Comparison of ENCODE assay signal across 8 cellular contexts in genomic region chr4:134201216-134202098, GRCh38. TPM values are rescaled to one million over a fixed set of nuclear protein-coding genes. Genes with fewer than 3 reads are reported as not detected.
DNase-seq lines count a peak whose midpoint lies in the region; ATAC-seq and TF ChIP-seq lines count a peak whose summit lies in the region.

TSS of gene PABPC4L (minus strand) at chr4:134201789. CDS start at chr4:134201019, 770 bp downstream.

- DNase-seq in AG09309 (ENCODE audit: low read depth), result no peak
- DNase-seq in NCI-H2227 (lab: John Stamatoyannopoulos, UW; ENCODE audit: unreplicated experiment), result peak; percentile 63
- DNase-seq in epithelial cell of prostate (ENCODE audit: low read depth, low spot score), result no peak
- DNase-seq in stimulated activated naive CD4-positive, alpha-beta T cell (lab: John Stamatoyannopoulos, UW), result no peak
- no peak for DNase-seq in COR-L47 (lab: John Stamatoyannopoulos, UW)
- DNase-seq in T-cell, result no peak
- DNase-seq in Calu3, result no peak

- H3K4me3 Mint-ChIP-seq in nephron (peak within 1 kb of the TSS; percentile 85 to 92 (median 88)), T-cell (no peak within 1 kb of the TSS), Calu3 (ENCODE audit: low read depth, unreplicated experiment) (no peak within 1 kb of the TSS)

- TF ChIP-seq CTCF in AG09309 (IDR thresholded peaks at IDR 0.05; ENCODE audit: control insufficient read depth, insufficient read depth, low read depth, low read length, missing control alignments) (no peak), nephron (IDR thresholded peaks at IDR 0.05; ENCODE audit: unreplicated experiment in 3 of 3) (no peak), Calu3 (IDR thresholded peaks at IDR 0.05; ENCODE audit: unreplicated experiment) (no peak)

- peaks cover 4% of the 10 kb centered on the region for H3K9me3 Mint-ChIP-seq in nephron
- peaks cover 1 to 8% (median 4%) of the 10 kb centered on the region in 3 donors for H3K9me3 Mint-ChIP-seq in T-cell
- peaks cover 6% of the 10 kb centered on the region for H3K9me3 Mint-ChIP-seq in Calu3 (ENCODE audit: low read depth, unreplicated experiment)

- no TSS peak for BruUV-seq in Calu3 (replicated peaks; lab: Mats Ljungman, UMichigan)

- POLR2A ChIA-PET in T-cell (lab: Charles Lee), result no interaction called here

- CTCF ChIA-PET in T-cell (lab: Charles Lee), result no interaction called here
- CTCF ChIA-PET in Calu3 (lab: Charles Lee), result no interaction called here

- H3K36me3 Mint-ChIP-seq in nephron (ENCODE audit: low read depth), result peaks cover 13% of the 10 kb centered on the region
- no peaks in the 10 kb centered on the region for H3K36me3 Mint-ChIP-seq in T-cell
- no peaks in the 10 kb centered on the region for H3K36me3 Mint-ChIP-seq in Calu3 (ENCODE audit: insufficient read depth, unreplicated experiment)

- intact Hi-C loops in Calu3 (cut with micrococcal nuclease; ENCODE audit: unreplicated experiment), result no loop called here

- H3K27me3 Mint-ChIP-seq in nephron (ENCODE audit: low read depth) (no peaks in the 10 kb centered on the region), T-cell (no peaks in the 10 kb centered on the region), Calu3 (ENCODE audit: unreplicated experiment) (no peaks in the 10 kb centered on the region)

- ATAC-seq in T-cell (replicated peaks in 1 of 4), result no peak

- H3K27ac ChIP-seq in epithelial cell of prostate, result peak within 1 kb of the TSS; percentile 9

- peak within 1 kb of the TSS; percentile 93 to 97 (median 96) for H3K27ac Mint-ChIP-seq in nephron
- no peak within 1 kb of the TSS for H3K27ac Mint-ChIP-seq in T-cell
- no peak within 1 kb of the TSS for H3K27ac Mint-ChIP-seq in Calu3 (ENCODE audit: unreplicated experiment)

- peaks cover 19% of the 10 kb centered on the region for H3K4me1 Mint-ChIP-seq in nephron
- no peaks in the 10 kb centered on the region for H3K4me1 Mint-ChIP-seq in T-cell
- H3K4me1 Mint-ChIP-seq in Calu3 (ENCODE audit: low read depth, unreplicated experiment), result no peaks in the 10 kb centered on the region

- H3K4me3 ChIP-seq in AG09309 (ENCODE audit: control insufficient read depth, low read depth, low read length), result peak within 1 kb of the TSS; percentile 20

RNA-seq across cellular contexts. Expression of gene PABPC4L, which starts in this region (rescaled TPM):
- total RNA-seq in T-cell, result under 1 TPM in 1 of 5 donors, not detected in 4; 0.06 TPM
- not detected in 2 replicates for total RNA-seq in Calu3 (2022)

Comparison
In these comparisons a context has a peak if more than half of its experiments do, and no peak if none do; other contexts are left out.
1. H3K27ac Mint-ChIP-seq: peak in nephron (3 of 3); none in T-cell (0 of 2) and Calu3 (single experiment).
2. H3K4me3 Mint-ChIP-seq: peak in nephron (3 of 3); none in T-cell (0 of 3) and Calu3 (single experiment).